In genomic region chr4:140151700-140152014, GRCh38 we compare ENCODE assay signal across 8 cellular contexts. TPM values are rescaled to one million over a fixed set of nuclear protein-coding genes. Genes with fewer than 3 reads are reported as not detected.
DNase-seq lines count a peak whose midpoint lies in the region; ATAC-seq, FAIRE-seq and TF ChIP-seq lines count a peak whose summit lies in the region.

No MANE protein-coding gene starts in this region.

- POLR2A ChIA-PET in BJ (lab: Charles Lee) = no interaction called here
- POLR2A ChIA-PET in activated CD4-positive, alpha-beta memory T cell treated with anti-CD3 and anti-CD28 coated beads for 36 hours (lab: Charles Lee) = interaction anchor here (1.2 kb wide), 1 partner anchor 90 kb away, joined by 3 read pairs; no protein-coding TSS in a partner anchor

- TF ChIP-seq POLR2A in GM12892 (IDR thresholded peaks at IDR 0.05; ENCODE audit: low read depth, low read length) = no peak

- DNase-seq in BJ (ENCODE audit: low read depth) = no peak
- peak; percentile 95 for DNase-seq in HT-29 (ENCODE audit: low spot score)
- DNase-seq in NCI-H774 (lab: John Stamatoyannopoulos, UW) = peak; percentile 72
- peak; percentile 63 for DNase-seq in activated CD4-positive, alpha-beta memory T cell treated with anti-CD3 and anti-CD28 coated beads for 36 hours
- no peak for DNase-seq in epithelial cell of proximal tubule (ENCODE audit: low read depth)
- DNase-seq in midbrain (lab: John Stamatoyannopoulos, UW) = peak; percentile 75
- DNase-seq in stimulated activated naive CD8-positive, alpha-beta T cell treated with anti-CD3 and anti-CD28 coated beads, Interleukin-15, Interleukin-2, amounts not matched to agents 100 U/mL and 50 U/mL, for 24 hours = no peak
- no peak for DNase-seq in GM12892 (ENCODE audit: insufficient read length)

- no peaks in the 10 kb centered on the region for H3K27me3 ChIP-seq in BJ (ENCODE audit: control insufficient read depth, insufficient read depth, low read length)

- no peaks in the 10 kb centered on the region for H3K36me3 ChIP-seq in BJ (ENCODE audit: control insufficient read depth, insufficient read depth, low read length)

- peak overlapping the region; percentile 78 for H3K4me3 Mint-ChIP-seq in activated CD4-positive, alpha-beta memory T cell treated with anti-CD3 and anti-CD28 coated beads for 36 hours

- peak overlapping the region; percentile 49 for H3K27ac Mint-ChIP-seq in activated CD4-positive, alpha-beta memory T cell treated with anti-CD3 and anti-CD28 coated beads for 36 hours

- H3K9me3 Mint-ChIP-seq in activated CD4-positive, alpha-beta memory T cell treated with anti-CD3 and anti-CD28 coated beads for 36 hours = no peaks in the 10 kb centered on the region

- intact Hi-C loops in activated CD4-positive, alpha-beta memory T cell treated with anti-CD3 and anti-CD28 coated beads for 36 hours (cut with micrococcal nuclease) = loop anchor here (1.0 to 5.0 kb wide), 9 partner anchors 55 to 1069 kb away; partner anchors contain the start of genes ELF2, NAA15, NDUFC1 and SCOC

- TF ChIP-seq CTCF in BJ (IDR thresholded peaks at IDR 0.05; ENCODE audit: insufficient read depth, low read depth, low read length) (no peak), epithelial cell of proximal tubule (conservative IDR thresholded peaks at IDR 0.05; ENCODE audit: low read depth, low read length) (no peak)

- peak overlapping the region; percentile 66 for H3K4me3 ChIP-seq in BJ (ENCODE audit: low read depth, low read length)
- peak overlapping the region; percentile 93 for H3K4me3 ChIP-seq in epithelial cell of proximal tubule (ENCODE audit: low read depth, low read length)

- CTCF ChIA-PET in BJ (lab: Yijun Ruan, JAX) = interaction anchor here (2.9 kb wide), 1 partner anchor 100 kb away, joined by 10 read pairs; no protein-coding TSS in a partner anchor
- CTCF ChIA-PET in activated CD4-positive, alpha-beta memory T cell treated with anti-CD3 and anti-CD28 coated beads for 36 hours (lab: Charles Lee) = no interaction called here

- no peaks in the 10 kb centered on the region for H3K36me3 Mint-ChIP-seq in activated CD4-positive, alpha-beta memory T cell treated with anti-CD3 and anti-CD28 coated beads for 36 hours

- peak; percentile 37 for ATAC-seq in stimulated activated naive CD8-positive, alpha-beta T cell treated with anti-CD3 and anti-CD28 coated beads, Interleukin-15, Interleukin-2, amounts not matched to agents 100 U/mL and 50 U/mL, for 24 hours

- peaks cover 36% of the 10 kb centered on the region for H3K4me1 Mint-ChIP-seq in activated CD4-positive, alpha-beta memory T cell treated with anti-CD3 and anti-CD28 coated beads for 36 hours (ENCODE audit: low read depth)

- FAIRE-seq in GM12892 (lab: Jason Lieb, UNC) = no peak

- peaks cover 28% of the 10 kb centered on the region for H3K27me3 Mint-ChIP-seq in activated CD4-positive, alpha-beta memory T cell treated with anti-CD3 and anti-CD28 coated beads for 36 hours

RNA-seq across cellular contexts. Expression of gene MAML3, which starts 2.3 kb away (rescaled TPM):
- 1.6 and 1.9 TPM in 2 replicates for polyA plus RNA-seq in BJ (2011; rRNA removed)
- 2.1 and 4.5 TPM in 2 replicates for polyA minus RNA-seq in BJ (2011; rRNA and poly(A)+ RNA removed)
- 8.6 and 11.8 TPM in 2 replicates for total RNA-seq in HT-29 (2014; rRNA removed; shearing (Covaris generic))
- under 1 TPM; 0.51 to 0.76 TPM for total RNA-seq in activated CD4-positive, alpha-beta memory T cell treated with anti-CD3 and anti-CD28 coated beads for 36 hours
- 1.0 and 1.2 TPM in 2 replicates for total RNA-seq in epithelial cell of proximal tubule
- not detected for polyA plus RNA-seq in GM12892 (2012; ENCODE audit: missing spikeins)

Comparison
In these comparisons a context has a peak if more than half of its experiments do, and no peak if none do; other contexts are left out.
1. DNase-seq: peak in HT-29 (single experiment), NCI-H774 (single experiment), activated CD4-positive, alpha-beta memory T cell treated with anti-CD3 and anti-CD28 coated beads for 36 hours (single experiment) and midbrain (single experiment); none in BJ (single experiment), epithelial cell of proximal tubule (single experiment), stimulated activated naive CD8-positive, alpha-beta T cell treated with anti-CD3 and anti-CD28 coated beads, Interleukin-15, Interleukin-2, amounts not matched to agents 100 U/mL and 50 U/mL, for 24 hours (single experiment) and GM12892 (single experiment).